In the genomic region with DNA sequence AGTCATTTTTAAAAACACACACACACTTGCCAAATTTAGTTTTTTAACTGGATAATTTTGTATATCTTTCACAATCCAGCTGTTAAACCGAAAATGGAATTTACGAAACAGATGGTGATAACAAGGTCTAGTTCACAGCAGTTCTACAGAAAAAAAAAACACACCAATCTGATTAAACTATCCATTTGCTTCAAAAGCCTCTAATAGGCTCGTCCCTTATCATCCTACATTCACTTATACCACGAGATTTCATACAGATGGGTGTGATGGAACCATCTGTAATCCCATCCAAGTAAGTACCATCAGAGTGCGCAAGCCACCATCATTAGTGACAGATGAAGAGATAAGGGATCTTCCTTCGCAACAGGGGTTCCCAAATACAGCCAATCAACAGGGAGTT, we compare ENCODE assay signal across 10 cellular contexts. TPM values are rescaled to one million over a fixed set of nuclear protein-coding genes. Genes with fewer than 3 reads are reported as not detected.
A peak's percentile ranks its signal among the peaks of the same experiment; 100 is the strongest.
DNase-seq lines count a peak whose midpoint lies in the region; ATAC-seq and TF ChIP-seq lines count a peak whose summit lies in the region.
"Had no signal": no experiment of that assay in that cellular context is flagged by ENCODE, and none has a peak within 500 bp of the region (broad histone marks: within the 10 kb centered on the region; RNA-seq: fewer than 3 reads in every experiment).

No MANE protein-coding gene starts in this region.

- 46% methylated on average over 6 of the region's 6 CpGs for WGBS in right lobe of liver (ENCODE audit: insufficient coverage, low coverage, low lambda C conversion rate, missing lambda C conversion rate)

- H3K27ac ChIP-seq in breast epithelium (peak overlapping the region; percentile 58 to 69), right lobe of liver (peak overlapping the region; percentile 60 to 77 (median 74)), uterus (peak overlapping the region; percentile 56 to 66)

- H3K27ac Mint-ChIP-seq in MCF 10A (ENCODE audit: low read depth, unreplicated experiment) = no peak overlapping the region
- H3K27ac Mint-ChIP-seq in activated naive CD8-positive, alpha-beta T cell = peak overlapping the region; percentile 97

- no TSS peak for BruUV-seq in MCF 10A (replicated peaks; lab: Mats Ljungman, UMichigan)

- TF ChIP-seq CTCF in breast epithelium (IDR thresholded peaks at IDR 0.05) (no peak), MCF 10A (IDR thresholded peaks at IDR 0.05; ENCODE audit: unreplicated experiment) (no peak), right lobe of liver (IDR thresholded peaks at IDR 0.05) (no peak), uterus (IDR thresholded peaks at IDR 0.05) (no peak)

- POLR2A ChIA-PET in MCF 10A (lab: Yijun Ruan, JAX) = interaction anchor here (0.6 to 2.5 kb wide), 9 partner anchors 9 to 314 kb away, joined by 3 to 35 read pairs (median 4); partner anchors contain the start of gene GCH1

- H3K4me1 ChIP-seq in breast epithelium = no peaks in the 10 kb centered on the region
- peaks cover 0 to 27% (median 7%) of the 10 kb centered on the region in 4 donors for H3K4me1 ChIP-seq in right lobe of liver
- H3K4me1 ChIP-seq in uterus = no peaks in the 10 kb centered on the region
- H3K4me1 ChIP-seq: body of pancreas had no signal

- no peaks in the 10 kb centered on the region for H3K27me3 Mint-ChIP-seq in MCF 10A (ENCODE audit: insufficient read depth, unreplicated experiment)
- H3K27me3 Mint-ChIP-seq in activated naive CD8-positive, alpha-beta T cell = no peaks in the 10 kb centered on the region

- H3K36me3 ChIP-seq in breast epithelium (no peaks in the 10 kb centered on the region), right lobe of liver (no peaks in the 10 kb centered on the region), uterus (no peaks in the 10 kb centered on the region)

- TF ChIP-seq POLR2A in breast epithelium (IDR thresholded peaks at IDR 0.05) (no peak), right lobe of liver (IDR thresholded peaks at IDR 0.05) (no peak), uterus (IDR thresholded peaks at IDR 0.05) (no peak)

- no peaks in the 10 kb centered on the region for H3K9me3 Mint-ChIP-seq in MCF 10A (ENCODE audit: unreplicated experiment)
- H3K9me3 Mint-ChIP-seq in activated naive CD8-positive, alpha-beta T cell (ENCODE audit: low read depth) = no peaks in the 10 kb centered on the region

- no peaks in the 10 kb centered on the region for H3K9me3 ChIP-seq in breast epithelium
- no peaks in the 10 kb centered on the region for H3K9me3 ChIP-seq in right lobe of liver
- H3K9me3 ChIP-seq in uterus = no peaks in the 10 kb centered on the region
- H3K9me3 ChIP-seq: body of pancreas had no signal

- H3K36me3 Mint-ChIP-seq in MCF 10A (ENCODE audit: insufficient read depth, unreplicated experiment) = no peaks in the 10 kb centered on the region
- no peaks in the 10 kb centered on the region for H3K36me3 Mint-ChIP-seq in activated naive CD8-positive, alpha-beta T cell

- no peaks in the 10 kb centered on the region for H3K27me3 ChIP-seq in breast epithelium
- no peaks in the 10 kb centered on the region for H3K27me3 ChIP-seq in right lobe of liver
- H3K27me3 ChIP-seq in uterus = no peaks in the 10 kb centered on the region
- H3K27me3 ChIP-seq: body of pancreas had no signal

- H3K4me3 ChIP-seq in breast epithelium (peak overlapping the region in 2 of 3 donors; percentile 41 to 54), right lobe of liver (peak overlapping the region in 1 of 3 donors; percentile 34), uterus (no peak overlapping the region)
- H3K4me3 ChIP-seq: body of pancreas had no signal

- no peak overlapping the region for H3K4me3 Mint-ChIP-seq in MCF 10A (ENCODE audit: unreplicated experiment)
- H3K4me3 Mint-ChIP-seq in activated naive CD8-positive, alpha-beta T cell = peak overlapping the region; percentile 94

- H3K4me1 Mint-ChIP-seq in MCF 10A (ENCODE audit: insufficient read depth, unreplicated experiment) = peaks cover 11% of the 10 kb centered on the region
- peaks cover 42% of the 10 kb centered on the region for H3K4me1 Mint-ChIP-seq in activated naive CD8-positive, alpha-beta T cell (ENCODE audit: low read depth)

- DNase-seq in breast epithelium (ENCODE audit: low spot score in 2 of 2) (no peak), MCF 10A (ENCODE audit: unreplicated experiment) (no peak), right lobe of liver (no peak), uterus (no peak), HuH-7.5 (ENCODE audit: low spot score) (no peak), left lobe of liver (ENCODE audit: low spot score) (no peak), kidney glomerular epithelial cell (lab: John Stamatoyannopoulos, UW) (no peak)
- DNase-seq: body of pancreas, head of caudate nucleus had no signal

- intact Hi-C loops in breast epithelium (cut with DNase I; ENCODE audit: low total_unique reads) = no loop called here
- intact Hi-C loops in MCF 10A (cut with micrococcal nuclease) = no loop called here
- intact Hi-C loops in right lobe of liver (cut with DNase I) = no loop called here
- intact Hi-C loops in uterus (cut with DNase I; ENCODE audit: low total_unique reads) = no loop called here

- CTCF ChIA-PET in MCF 10A (lab: Yijun Ruan, JAX) = interaction anchor here (0.7 to 2.1 kb wide), 8 partner anchors 10 to 318 kb away, joined by 3 to 20 read pairs (median 4); partner anchors contain the start of gene GCH1

- ATAC-seq in right lobe of liver (no peak), left lobe of liver (no peak)

RNA-seq across cellular contexts. Expression of gene GCH1, which starts 20.1 kb away (rescaled TPM):
- 10 to 100 TPM in 2 of 3 donors, 1 to 10 TPM in 1; 3.4 to 20.1 (median 19.3) TPM for total RNA-seq in breast epithelium
- total RNA-seq in MCF 10A (2022) = 7.1 and 8.6 TPM in 2 replicates
- total RNA-seq in right lobe of liver = 10 to 100 TPM; 41.5 to 93.6 (median 58.1) TPM
- total RNA-seq in uterus = 10 to 100 TPM in 1 of 4 donors, 1 to 10 TPM in 3; 3.2 to 10.6 (median 4.1) TPM
- total RNA-seq in left lobe of liver = 71.0 TPM

Comparison
In these comparisons a context has a peak if more than half of its experiments do, and no peak if none do; other contexts are left out.
1. H3K4me3 ChIP-seq: peak in breast epithelium (2 of 3); none in uterus (0 of 2).
2. Peak in every context shown above with its lines, with median percentiles within 50 percentile points of each other: H3K27ac ChIP-seq.